8 cellular contexts compared by ENCODE assay signal in the genomic region with DNA sequence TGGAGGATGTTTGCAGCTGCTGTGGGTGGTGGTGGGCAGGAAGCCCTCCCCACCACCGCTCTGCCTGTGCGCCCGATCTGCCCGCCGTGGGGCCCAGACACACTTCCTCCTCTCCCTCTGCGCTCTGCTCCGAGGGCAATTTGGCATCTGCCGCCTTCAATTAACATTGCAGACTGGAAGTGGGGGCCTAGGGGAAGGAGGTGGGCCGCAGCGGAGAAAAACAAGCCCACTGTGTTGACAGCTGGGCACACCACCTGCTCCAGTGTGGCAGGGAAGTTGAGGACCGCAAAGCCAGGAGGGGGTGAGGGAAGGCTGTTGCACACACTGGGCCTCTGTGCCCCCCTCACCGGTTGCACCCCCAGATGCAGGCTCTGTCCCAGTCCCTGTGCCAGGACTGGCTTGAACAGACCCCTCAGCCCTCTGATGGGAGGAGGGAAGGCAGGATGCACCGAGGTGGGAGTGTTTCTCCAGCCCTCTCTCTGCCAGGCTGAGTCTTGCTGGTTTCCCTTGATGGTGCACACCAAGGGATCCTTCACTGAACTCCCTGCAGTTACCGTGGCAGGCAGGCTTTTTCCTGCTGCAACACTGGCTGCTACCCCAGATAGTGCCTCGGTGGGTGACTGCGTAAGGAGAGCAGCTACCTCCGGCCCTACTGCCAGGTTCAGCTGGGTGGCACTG.
DNase-seq lines count a peak whose midpoint lies in the region; ATAC-seq, FAIRE-seq and TF ChIP-seq lines count a peak whose summit lies in the region.

No MANE protein-coding gene starts in this region.

- no peak for TF ChIP-seq POLR2A in endothelial cell of umbilical vein (IDR thresholded peaks at IDR 0.05; ENCODE audit: low read depth, low read length)
- no peak for TF ChIP-seq POLR2A in transverse colon (IDR thresholded peaks at IDR 0.05)

- H3K27me3 ChIP-seq in SK-N-SH (ENCODE audit: insufficient read depth) = no peaks in the 10 kb centered on the region
- no peaks in the 10 kb centered on the region for H3K27me3 ChIP-seq in endothelial cell of umbilical vein (ENCODE audit: control insufficient read depth in 2 of 2, insufficient read depth in 2 of 2, low read length in 2 of 2)
- peaks cover 8% of the 10 kb centered on the region for H3K27me3 ChIP-seq in transverse colon

- DNase-seq in SK-N-SH = peak; percentile 79
- DNase-seq in activated CD4-positive, CD25-positive, alpha-beta regulatory T cell (lab: John Stamatoyannopoulos, UW) = peak in 3 of 4 experiments; percentile 11 to 49 (median 28)
- DNase-seq in endothelial cell of umbilical vein (ENCODE audit: low read depth, low spot score) = peak; percentile 82
- DNase-seq in transverse colon = peak; percentile 45
- no peak for DNase-seq in cerebellum (ENCODE audit: low spot score)
- no peak for DNase-seq in HuH-7 (ENCODE audit: low spot score)

- no peaks in the 10 kb centered on the region for H3K9me1 ChIP-seq in endothelial cell of umbilical vein (replicated peaks; ENCODE audit: control insufficient read depth, extremely low read depth, insufficient read depth, low read length)

- H4K20me1 ChIP-seq in SK-N-SH (ENCODE audit: insufficient read depth) (no peaks in the 10 kb centered on the region), endothelial cell of umbilical vein (replicated peaks; ENCODE audit: control insufficient read depth, extremely low read depth, insufficient read depth, low read length) (no peaks in the 10 kb centered on the region)

- no peaks in the 10 kb centered on the region for H3F3A ChIP-seq in SK-N-SH (replicated peaks; ENCODE audit: insufficient read depth)

- H2AFZ ChIP-seq in SK-N-SH (ENCODE audit: low read depth) = no peak overlapping the region
- H2AFZ ChIP-seq in endothelial cell of umbilical vein (ENCODE audit: low read depth, low read length) = peak overlapping the region; percentile 83

- H3K4me1 ChIP-seq in SK-N-SH (ENCODE audit: control insufficient read depth in 1 of 2, insufficient read depth in 2 of 2, low read depth in 1 of 2, low read length in 1 of 2) (peaks cover 0 to 28% of the 10 kb centered on the region in 2 experiments; a peak in 2 of 4 replicates), endothelial cell of umbilical vein (ENCODE audit: control insufficient read depth, extremely low read depth, insufficient read depth, low read length) (peaks cover 31% of the 10 kb centered on the region), transverse colon (peaks cover 0 to 14% (median 0%) of the 10 kb centered on the region in 4 donors)

- TF ChIP-seq RAD21 in SK-N-SH (IDR thresholded peaks at IDR 0.05; ENCODE audit: low read length) = no peak

- POLR2A ChIA-PET in SK-N-SH (lab: Yijun Ruan, JAX) = no interaction called here
- POLR2A ChIA-PET in endothelial cell of umbilical vein (lab: Charles Lee) = no interaction called here

- TF ChIP-seq CTCF in SK-N-SH (IDR thresholded peaks at IDR 0.05) (no peak), endothelial cell of umbilical vein (IDR thresholded peaks at IDR 0.05; ENCODE audit: extremely low read depth in 1 of 2, insufficient read depth in 1 of 2, low read depth in 1 of 2, low read length in 2 of 2) (no peak), transverse colon (IDR thresholded peaks at IDR 0.05) (no peak)

- H3K4me3 ChIP-seq in SK-N-SH (ENCODE audit: low read depth in 2 of 2, low read length in 1 of 2) (no peak overlapping the region), endothelial cell of umbilical vein (replicated peaks in 1 of 3; ENCODE audit: insufficient read depth in 1 of 3, low read depth in 1 of 3, low read length in 3 of 3) (no peak overlapping the region), transverse colon (no peak overlapping the region)

- H3K79me2 ChIP-seq in SK-N-SH (ENCODE audit: insufficient read depth) = no peaks in the 10 kb centered on the region
- H3K79me2 ChIP-seq in endothelial cell of umbilical vein (ENCODE audit: control insufficient read depth, insufficient read depth, low read length) = no peaks in the 10 kb centered on the region

- no peaks in the 10 kb centered on the region for H3K9me3 ChIP-seq in SK-N-SH
- H3K9me3 ChIP-seq in endothelial cell of umbilical vein (replicated peaks; ENCODE audit: control insufficient read depth, insufficient read depth, low read length) = no peaks in the 10 kb centered on the region
- H3K9me3 ChIP-seq in transverse colon = no peaks in the 10 kb centered on the region

- no peak overlapping the region for H3K9ac ChIP-seq in SK-N-SH
- H3K9ac ChIP-seq in endothelial cell of umbilical vein (replicated peaks; ENCODE audit: extremely low read depth, insufficient read depth, low read length) = no peak overlapping the region

- in situ Hi-C loops in transverse colon (cut with MboI; ENCODE audit: low pct_ligation_motif_present in 1 of 4, low pct_unique_long_range_greater_than_20kb in 1 of 4, low sequenced_read_pairs in 3 of 4) = no loop called here

- ATAC-seq in SK-N-SH treated with all-trans-retinoic acid at 6 μM for 48 hours = no peak
- ATAC-seq in HG03139 (IDR thresholded peaks at IDR 0.05; ENCODE audit: unreplicated experiment) = no peak

- peak; percentile 81 for FAIRE-seq in endothelial cell of umbilical vein (lab: Jason Lieb, UNC)

- H3K4me2 ChIP-seq in SK-N-SH (no peak overlapping the region), endothelial cell of umbilical vein (ENCODE audit: insufficient read depth, low read length) (no peak overlapping the region)

- no TSS peak for BruUV-seq in endothelial cell of umbilical vein (replicated peaks; lab: Mats Ljungman, UMichigan)

- H3K27ac ChIP-seq in SK-N-SH (ENCODE audit: low read depth in 2 of 2, low read length in 1 of 2) (peak overlapping the region in 1 of 2 experiments; percentile 80; a peak in 2 of 4 replicates), endothelial cell of umbilical vein (ENCODE audit: insufficient read depth, low read depth, low read length) (peak overlapping the region; percentile 16), transverse colon (peak overlapping the region in 1 of 4 donors; percentile 18)

- TF ChIP-seq EP300 in SK-N-SH (IDR thresholded peaks at IDR 0.05; ENCODE audit: borderline replicate concordance in 1 of 2, low read depth in 1 of 2, low read length in 1 of 2) = no peak
- no peak for TF ChIP-seq EP300 in transverse colon (IDR thresholded peaks at IDR 0.05; ENCODE audit: low read depth)

- WGBS in SK-N-SH (ENCODE audit: low lambda C conversion rate) = 61% methylated on average over 16 of the region's 17 CpGs
- WGBS in transverse colon (ENCODE audit: low coverage in 1 of 2), 2 donors = 45 to 49% methylated on average over 7 to 17 of the region's 17 CpGs

- intact Hi-C loops in endothelial cell of umbilical vein (cut with micrococcal nuclease) = loop anchor here (1.0 to 5.0 kb wide), 4 partner anchors 12 to 93 kb away; a partner anchor contains a TSS
- intact Hi-C loops in transverse colon (cut with DNase I; ENCODE audit: low total_unique reads) = no loop called here

- dilution Hi-C loops in endothelial cell of umbilical vein (cut with MboI; ENCODE audit: extremely low pct_ligation_motif_present, low sequenced_read_pairs) = no loop called here

- no peaks in the 10 kb centered on the region for H3K9me2 ChIP-seq in SK-N-SH

- CTCF ChIA-PET in SK-N-SH (lab: Yijun Ruan, JAX) (interaction anchor here (0.8 to 1.2 kb wide), 2 partner anchors 49 to 92 kb away, joined by 4 to 5 read pairs; a partner anchor contains a TSS), endothelial cell of umbilical vein (lab: Charles Lee) (no interaction called here)

- no peaks in the 10 kb centered on the region for H3K36me3 ChIP-seq in SK-N-SH (replicated peaks in 1 of 2; ENCODE audit: control insufficient read depth in 1 of 2, insufficient read depth in 2 of 2, low read length in 1 of 2)
- H3K36me3 ChIP-seq in endothelial cell of umbilical vein (ENCODE audit: control insufficient read depth in 2 of 2, extremely low read depth in 1 of 2, insufficient read depth in 2 of 2, low read length in 2 of 2) = no peaks in the 10 kb centered on the region
- H3K36me3 ChIP-seq in transverse colon = no peaks in the 10 kb centered on the region

TF ChIP-seq in SK-N-SH, 30 proteins besides CTCF, POLR2A, EP300 and RAD21 (continues in another document):
- no peak for TF ChIP-seq ELF1 (IDR thresholded peaks at IDR 0.05)
- TF ChIP-seq NFIC (IDR thresholded peaks at IDR 0.05; ENCODE audit: borderline replicate concordance) = no peak
- TF ChIP-seq MXI1 (IDR thresholded peaks at IDR 0.05; ENCODE audit: low read depth, low read length) = no peak
- TF ChIP-seq FOXJ3 (CRISPR knock-in tag; IDR thresholded peaks at IDR 0.05) = peak; percentile 14; the same call in 1 of the 2 replicates

TF ChIP-seq in SK-N-SH treated with all-trans-retinoic acid at 6 μM for 48 hours, 23 proteins besides CTCF, POLR2A, EP300 and RAD21 (continues in another document):
- TF ChIP-seq, protein P1, sequence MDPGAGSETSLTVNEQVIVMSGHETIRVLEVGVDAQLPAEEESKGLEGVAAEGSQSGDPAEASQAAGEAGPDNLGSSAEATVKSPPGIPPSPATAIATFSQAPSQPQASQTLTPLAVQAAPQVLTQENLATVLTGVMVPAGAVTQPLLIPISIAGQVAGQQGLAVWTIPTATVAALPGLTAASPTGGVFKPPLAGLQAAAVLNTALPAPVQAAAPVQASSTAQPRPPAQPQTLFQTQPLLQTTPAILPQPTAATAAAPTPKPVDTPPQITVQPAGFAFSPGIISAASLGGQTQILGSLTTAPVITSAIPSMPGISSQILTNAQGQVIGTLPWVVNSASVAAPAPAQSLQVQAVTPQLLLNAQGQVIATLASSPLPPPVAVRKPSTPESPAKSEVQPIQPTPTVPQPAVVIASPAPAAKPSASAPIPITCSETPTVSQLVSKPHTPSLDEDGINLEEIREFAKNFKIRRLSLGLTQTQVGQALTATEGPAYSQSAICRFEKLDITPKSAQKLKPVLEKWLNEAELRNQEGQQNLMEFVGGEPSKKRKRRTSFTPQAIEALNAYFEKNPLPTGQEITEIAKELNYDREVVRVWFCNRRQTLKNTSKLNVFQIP (CRISPR knock-in tag; IDR thresholded peaks at IDR 0.05; ENCODE audit: borderline replicate concordance, low read depth) = no peak
- TF ChIP-seq ISL1 (CRISPR knock-in tag; IDR thresholded peaks at IDR 0.05) (no peak), CSDC2 (CRISPR knock-in tag; IDR thresholded peaks at IDR 0.05) (no peak)

TF ChIP-seq in endothelial cell of umbilical vein, 7 proteins besides CTCF, POLR2A, EP300 and RAD21:
- TF ChIP-seq MYC (IDR thresholded peaks at IDR 0.05; ENCODE audit: low read depth, low read length) = no peak
- TF ChIP-seq POLR2AphosphoS5 (IDR thresholded peaks at IDR 0.05; ENCODE audit: insufficient read depth, low read depth, low read length) = peak; percentile 34

Comparison
In these comparisons a context has a peak if more than half of its experiments do, and no peak if none do; other contexts are left out.
1. DNase-seq: peak in SK-N-SH (single experiment), activated CD4-positive, CD25-positive, alpha-beta regulatory T cell (3 of 4), endothelial cell of umbilical vein (single experiment) and transverse colon (single experiment); none in cerebellum (single experiment) and HuH-7 (single experiment).